ENCODE assay signal across 30 cellular contexts in the genomic region with DNA sequence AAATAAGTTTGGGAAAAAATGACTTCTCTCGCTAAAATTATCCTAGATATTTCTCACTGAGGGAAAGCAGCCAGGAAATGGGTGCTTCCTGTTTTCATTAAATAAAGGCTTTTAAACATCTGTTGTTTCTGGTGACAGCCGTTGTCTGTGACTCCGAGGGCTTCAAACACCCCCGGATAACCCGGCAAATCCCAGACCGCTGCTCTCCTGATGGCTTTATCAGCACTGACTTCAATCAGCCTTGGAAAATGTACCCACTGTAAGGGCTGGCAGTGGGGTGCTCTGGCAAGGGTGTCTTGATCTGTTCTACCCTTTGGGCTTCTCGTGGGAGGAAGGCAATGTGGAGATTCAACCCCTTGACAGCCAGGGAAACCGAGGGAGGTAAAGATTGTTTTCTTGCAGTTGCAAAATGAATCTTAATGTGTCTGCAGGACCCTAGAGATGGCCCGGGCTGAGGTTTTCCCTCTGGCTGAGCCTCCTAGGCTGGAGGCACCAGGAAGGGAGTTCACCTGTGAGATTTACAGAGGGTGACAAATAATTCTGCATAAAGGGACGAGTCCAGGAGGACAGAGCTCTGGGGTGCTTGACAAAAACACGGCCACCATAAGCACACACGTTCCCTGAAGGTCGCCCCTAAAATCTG. TPM values are rescaled to one million over a fixed set of nuclear protein-coding genes. Genes with fewer than 3 reads are reported as not detected.
A peak's percentile ranks its signal among the peaks of the same experiment; 100 is the strongest.
DNase-seq lines count a peak whose midpoint lies in the region; ATAC-seq and TF ChIP-seq lines count a peak whose summit lies in the region.
"Had no signal": no experiment of that assay in that cellular context is flagged by ENCODE, and none has a peak within 500 bp of the region (broad histone marks: within the 10 kb centered on the region; RNA-seq: fewer than 3 reads in every experiment).

No MANE protein-coding gene starts in this region.

- in situ Hi-C loops in GM23248 (cut with MboI), result no loop called here

- BruUV-seq in A673 (replicated peaks; lab: Mats Ljungman, UMichigan), result no TSS peak

- H3K9ac ChIP-seq in GM23248, result no peak overlapping the region
- H3K9ac ChIP-seq: KMS-11 had no signal

- no peaks in the 10 kb centered on the region for H3K9me3 ChIP-seq in A673 (ENCODE audit: low read depth, low read length, poor library complexity, severe bottlenecking)
- H3K9me3 ChIP-seq in GM23248 (ENCODE audit: low read depth), result no peaks in the 10 kb centered on the region
- H3K9me3 ChIP-seq in WERI-Rb-1 (ENCODE audit: severe bottlenecking), result no peaks in the 10 kb centered on the region
- H3K9me3 ChIP-seq in lower lobe of right lung, result no peaks in the 10 kb centered on the region
- H3K9me3 ChIP-seq: A549, esophagus squamous epithelium, Peyer's patch, sigmoid colon, SJSA1, suprapubic skin had no signal

- DNase-seq in A673 (ENCODE audit: low spot score) (peak; percentile 46), GM23248 (peak; percentile 36), WERI-Rb-1 (peak; percentile 72), lower lobe of right lung (peak; percentile 4), NOMO-1 (lab: John Stamatoyannopoulos, UW; ENCODE audit: unreplicated experiment in 2 of 2) (no peak), NCI-H748 treated with DMSO at 0.1 percent for 48 hours (lab: John Stamatoyannopoulos, UW) (no peak)
- DNase-seq in stimulated activated naive CD4-positive, alpha-beta T cell treated with Interleukin-2 at 50 U/mL for 16 hours (lab: John Stamatoyannopoulos, UW), result no peak
- DNase-seq: activated CD8-positive, alpha-beta memory T cell treated with anti-CD3 and anti-CD28 coated beads, Interleukin-2, amount 50 U/mL, for 48 hours; activated naive CD8-positive, alpha-beta T cell treated with anti-CD3 and anti-CD28 coated beads for 36 hours; CD4-positive, alpha-beta T cell; DMS153; effector memory CD4-positive, alpha-beta T cell; esophagus squamous epithelium; GDM1; mesendoderm; NCI-H1092; NCI-H2081; Peyer's patch; sigmoid colon; stimulated activated CD4-positive, alpha-beta T cell treated with anti-CD3 and anti-CD28 coated beads, Interleukin-1b, Interleukin-23, amount 100 ng/mL, for 48 hours; T-helper 2 cell had no signal

- H3K4me3 ChIP-seq in A673 (ENCODE audit: low read depth, low read length, poor library complexity, severe bottlenecking) (no peak overlapping the region), GM23248 (peak overlapping the region; percentile 2; the same call in 1 of the 2 replicates), WERI-Rb-1 (ENCODE audit: low read depth, low read length) (peak overlapping the region; percentile 12), lower lobe of right lung (no peak overlapping the region)
- H3K4me3 ChIP-seq: A549, esophagus squamous epithelium, Peyer's patch, sigmoid colon, SJSA1, suprapubic skin had no signal

- no peak for ATAC-seq in lower lobe of right lung
- ATAC-seq in HG03571 (IDR thresholded peaks at IDR 0.05; ENCODE audit: unreplicated experiment), result no peak
- ATAC-seq: A549; HCT116; natural killer cell treated with Interleukin-12 subunit alpha and Interleukin-12 subunit beta and Interleukin-15 and Interleukin-18, amount 100 ng/mL, for 72 hours; stimulated activated effector memory CD8-positive, alpha-beta T cell treated with anti-CD3 and anti-CD28 coated beads, Interleukin-12 subunit alpha, Interleukin-12 subunit beta, amount 100 ng/mL, for 72 hours had no signal

- H3K27ac ChIP-seq in A673 (ENCODE audit: low read depth, low read length, poor library complexity, severe bottlenecking) (no peak overlapping the region), GM23248 (no peak overlapping the region), WERI-Rb-1 (peak overlapping the region; percentile 51), lower lobe of right lung (no peak overlapping the region)
- H3K27ac ChIP-seq: A549, esophagus squamous epithelium, KMS-11, Peyer's patch, sigmoid colon, SJSA1, suprapubic skin, VCaP had no signal

- H3K27me3 ChIP-seq in A673 (replicated peaks; ENCODE audit: insufficient read depth, low read depth, low read length, poor library complexity), result no peaks in the 10 kb centered on the region
- no peaks in the 10 kb centered on the region for H3K27me3 ChIP-seq in GM23248 (replicated peaks; ENCODE audit: insufficient read depth)
- no peaks in the 10 kb centered on the region for H3K27me3 ChIP-seq in WERI-Rb-1 (ENCODE audit: insufficient read depth, low read depth, severe bottlenecking)
- H3K27me3 ChIP-seq in lower lobe of right lung (ENCODE audit: low read depth), result peaks cover 13% of the 10 kb centered on the region
- H3K27me3 ChIP-seq: Peyer's patch, SJSA1, suprapubic skin had no signal

- no peak for TF ChIP-seq CTCF in A673 (conservative IDR thresholded peaks at IDR 0.05; ENCODE audit: low read depth, low read length)
- TF ChIP-seq CTCF in WERI-Rb-1 (IDR thresholded peaks at IDR 0.05; ENCODE audit: low read depth, low read length), result no peak
- no peak for TF ChIP-seq CTCF in lower lobe of right lung (IDR thresholded peaks at IDR 0.05)

- intact Hi-C loops in A673 (cut with micrococcal nuclease; ENCODE audit: unreplicated experiment) (no loop called here), lower lobe of right lung (cut with DNase I) (no loop called here)

- POLR2A ChIA-PET in A673 (lab: Charles Lee; ENCODE audit: low non-redundant PET), result interaction anchor here (0.6 kb wide), 1 partner anchor 325 kb away, joined by 10 read pairs; no protein-coding TSS in a partner anchor

- no peaks in the 10 kb centered on the region for H3K9me2 ChIP-seq in GM23248 (ENCODE audit: insufficient read depth)

- H3K36me3 ChIP-seq in A673 (ENCODE audit: insufficient read depth, low read length, poor library complexity, severe bottlenecking) (no peaks in the 10 kb centered on the region), GM23248 (ENCODE audit: low read depth) (no peaks in the 10 kb centered on the region), WERI-Rb-1 (no peaks in the 10 kb centered on the region), lower lobe of right lung (no peaks in the 10 kb centered on the region)
- H3K36me3 ChIP-seq: esophagus squamous epithelium, Peyer's patch, sigmoid colon, SJSA1, suprapubic skin had no signal

- peak overlapping the region; percentile 41; the same call in 1 of the 2 replicates for H2AFZ ChIP-seq in GM23248

- CTCF ChIA-PET in A673 (lab: Charles Lee), result no interaction called here

- 26 to 28% methylated on average over 13 of the region's 13 CpGs for WGBS in GM23248 (ENCODE audit: low coverage in 1 of 2, low lambda C conversion rate in 2 of 2, missing lambda C conversion rate in 2 of 2), 2 experiments

- no peaks in the 10 kb centered on the region for H3K4me1 ChIP-seq in A673 (ENCODE audit: insufficient read depth, low read length, poor library complexity, severe bottlenecking)
- H3K4me1 ChIP-seq in GM23248 (ENCODE audit: insufficient read depth), result peaks cover 10% of the 10 kb centered on the region
- peaks cover 9% of the 10 kb centered on the region for H3K4me1 ChIP-seq in lower lobe of right lung
- H3K4me1 ChIP-seq: Peyer's patch, sigmoid colon had no signal

- H3F3A ChIP-seq in GM23248 (ENCODE audit: insufficient read depth), result peaks cover 6% of the 10 kb centered on the region

- H4K20me1 ChIP-seq in GM23248 (ENCODE audit: insufficient read depth), result no peaks in the 10 kb centered on the region

- no peaks in the 10 kb centered on the region for H3K79me2 ChIP-seq in GM23248 (ENCODE audit: insufficient read depth)

- H3K4me2 ChIP-seq in GM23248 (ENCODE audit: unreplicated experiment), result peak overlapping the region; percentile 68
- H3K4me2 ChIP-seq: A549, KMS-11 had no signal

RNA-seq across cellular contexts. Expression of gene SEC13, which starts 33.6 kb away (rescaled TPM):
- total RNA-seq in A673 (2021), result 160 and 174 TPM in 2 replicates
- 190 and 219 TPM in 2 replicates for total RNA-seq in GM23248 (2014; rRNA removed; shearing (Covaris generic))
- polyA plus RNA-seq in GM23248 (2016; fragmentation: Nextera tagmentation; extraction: Ambion mirVana), result 304 and 307 TPM in 2 replicates
- total RNA-seq in lower lobe of right lung, result 76.3 TPM

Comparison
In these comparisons a context has a peak if more than half of its experiments do, and no peak if none do; other contexts are left out.
1. DNase-seq: peak in A673 (single experiment), GM23248 (single experiment), WERI-Rb-1 (single experiment) and lower lobe of right lung (single experiment); none in NOMO-1 (0 of 2), NCI-H748 treated with DMSO at 0.1 percent for 48 hours (single experiment) and stimulated activated naive CD4-positive, alpha-beta T cell treated with Interleukin-2 at 50 U/mL for 16 hours (single experiment).
2. H3K4me3 ChIP-seq: peak in GM23248 (single experiment) and WERI-Rb-1 (single experiment); none in A673 (single experiment) and lower lobe of right lung (single experiment).